2 cellular contexts compared by ENCODE assay signal in the genomic region with DNA sequence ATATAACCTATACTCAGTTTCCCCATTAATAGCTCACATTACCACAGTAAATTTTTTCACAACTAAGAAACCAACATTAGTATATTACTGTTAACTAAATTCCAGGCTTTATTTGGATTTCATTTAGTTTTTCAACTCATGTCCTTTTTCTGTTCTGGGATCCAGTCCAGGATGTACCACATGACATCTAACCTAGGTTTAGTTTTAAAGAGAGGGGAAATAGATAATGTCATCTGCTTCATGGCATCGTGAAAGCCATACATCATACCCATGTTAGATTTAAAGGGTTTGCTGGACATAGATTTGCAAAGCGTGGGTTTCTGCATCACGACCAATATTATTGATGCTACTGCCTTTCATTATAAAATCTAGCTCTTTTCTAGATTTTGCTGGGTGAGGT.
A peak's percentile ranks its signal among the peaks of the same experiment; 100 is the strongest.
TF ChIP-seq lines count a peak whose summit lies in the region.

No MANE protein-coding gene starts in this region.

TF ChIP-seq in liver, 16 proteins besides CTCF, POLR2A, EP300 and RAD21:
- peak; percentile 17 for TF ChIP-seq YY1 (IDR thresholded peaks at IDR 0.05)
- TF ChIP-seq HNF4A (conservative IDR thresholded peaks at IDR 0.05), result no peak

TF ChIP-seq in HepG2, 621 proteins besides CTCF, POLR2A, EP300 and RAD21:
- TF ChIP-seq ZNF790 (CRISPR knock-in tag; IDR thresholded peaks at IDR 0.05; ENCODE audit: borderline replicate concordance) (no peak), ZFP1 (CRISPR knock-in tag; IDR thresholded peaks at IDR 0.05) (no peak), SAFB2 (CRISPR knock-in tag; IDR thresholded peaks at IDR 0.05; ENCODE audit: borderline replicate concordance, low read depth) (no peak), ZNF616 (CRISPR knock-in tag; IDR thresholded peaks at IDR 0.05; ENCODE audit: low read depth) (no peak), SOX5 (CRISPR knock-in tag; IDR thresholded peaks at IDR 0.05; ENCODE audit: borderline replicate concordance) (no peak), ZNF318 (CRISPR knock-in tag; IDR thresholded peaks at IDR 0.05) (no peak)
TF ChIP-seq in HepG2: peak in this region for 0.
